ENCODE assay signal across 1 cellular context in the genomic region with DNA sequence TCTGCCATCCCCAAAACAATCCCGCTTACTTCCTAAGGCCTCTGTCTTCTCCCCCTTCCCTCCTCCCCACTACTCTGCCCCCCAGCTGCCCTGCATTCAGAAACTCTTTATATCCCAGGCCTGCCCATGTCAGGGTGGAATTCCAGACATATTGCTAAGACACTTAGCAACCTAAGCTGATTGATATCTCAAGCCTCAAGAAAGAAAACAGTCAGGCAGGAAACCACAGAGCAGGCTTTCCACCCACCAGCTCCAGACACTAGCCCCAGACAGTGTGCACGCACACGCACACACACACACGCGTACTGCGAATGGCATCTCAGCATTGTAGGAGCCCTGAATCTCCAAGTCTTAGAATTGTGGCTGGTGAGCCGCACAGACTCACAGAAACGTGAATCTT.
TF ChIP-seq lines count a peak whose summit lies in the region.

No MANE protein-coding gene starts in this region.

TF ChIP-seq in endothelial cell of umbilical vein, 7 proteins besides CTCF, POLR2A, EP300 and RAD21:
- TF ChIP-seq GATA2 (IDR thresholded peaks at IDR 0.05; ENCODE audit: insufficient read depth, insufficient read length, low read depth, low read length) = peak; percentile 99
- TF ChIP-seq POLR2AphosphoS5 (IDR thresholded peaks at IDR 0.05; ENCODE audit: insufficient read depth, low read depth, low read length) = peak; percentile 80
- TF ChIP-seq FOS (IDR thresholded peaks at IDR 0.05; ENCODE audit: borderline replicate concordance, insufficient read depth, low read length) = peak; percentile 67
- no peak for TF ChIP-seq EZH2 (IDR thresholded peaks at IDR 0.05; ENCODE audit: borderline replicate concordance, low read depth, low read length, severe bottlenecking)
- peak; percentile 85 for TF ChIP-seq MYC (IDR thresholded peaks at IDR 0.05; ENCODE audit: low read depth, low read length)
- TF ChIP-seq JUN (IDR thresholded peaks at IDR 0.05; ENCODE audit: borderline replicate concordance, insufficient read depth, insufficient read length, low read depth) = peak; percentile 78
- TF ChIP-seq, protein P1, sequence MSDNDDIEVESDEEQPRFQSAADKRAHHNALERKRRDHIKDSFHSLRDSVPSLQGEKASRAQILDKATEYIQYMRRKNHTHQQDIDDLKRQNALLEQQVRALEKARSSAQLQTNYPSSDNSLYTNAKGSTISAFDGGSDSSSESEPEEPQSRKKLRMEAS (IDR thresholded peaks at IDR 0.05; ENCODE audit: insufficient read depth, insufficient read length) = peak; percentile 52
